Comparison of ENCODE assay signal across 17 cellular contexts in genomic region chr1:229111703-229112319, GRCh38.
"Had no signal": no experiment of that assay in that cellular context is flagged by ENCODE, and none has a peak within 500 bp of the region (broad histone marks: within the 10 kb centered on the region; RNA-seq: fewer than 3 reads in every experiment).

No MANE protein-coding gene starts in this region.

- H3K36me3 ChIP-seq: cardiac muscle cell, ovary, transverse colon had no signal

- H3K27me3 ChIP-seq: cardiac muscle cell, ovary, transverse colon had no signal

- H3K4me3 ChIP-seq: cardiac muscle cell, ovary, transverse colon had no signal

- DNase-seq: activated CD4-positive, alpha-beta T cell treated with anti-CD3 and anti-CD28 coated beads, Interleukin-2, amount 50 U/mL, for 4 hours; activated CD4-positive, CD25-positive, alpha-beta regulatory T cell treated with anti-CD3 and anti-CD28 coated beads, Interleukin-2, amount 50 U/mL, for 72 hours; activated naive CD4-positive, alpha-beta T cell; activated naive CD8-positive, alpha-beta T cell treated with anti-CD3 and anti-CD28 coated beads, Interleukin-2, amount 10 ng/mL, durations not matched to agents 7 days and 5 days; activated T-cell treated with anti-CD3 and anti-CD28 coated beads for 4 hours; aorta; erythroblast; hippocampal formation; kidney glomerular epithelial cell; ovary; stimulated activated CD4-positive, alpha-beta T cell treated with anti-CD3 and anti-CD28 coated beads, Interleukin-12 subunit alpha, Interleukin-12 subunit beta, amount 100 ng/mL, for 4 hours; stimulated activated CD4-positive, alpha-beta T cell treated with anti-CD3 and anti-CD28 coated beads, Interleukin-2, amount 100 ng/mL, for 24 hours; T-cell; T-helper 9 cell; transverse colon had no signal

- H3K9me3 ChIP-seq: ovary, transverse colon had no signal

- ATAC-seq: stimulated activated effector memory CD8-positive, alpha-beta T cell treated with anti-CD3 and anti-CD28 coated beads, Interleukin-12 subunit alpha, Interleukin-12 subunit beta, amount 100 ng/mL, for 72 hours; T-cell had no signal

- H3K27ac ChIP-seq: cardiac muscle cell, ovary had no signal
